Comparison of ENCODE assay signal across 14 cellular contexts in genomic region chr4:8737075-8737474, GRCh38.
"Had no signal": no experiment of that assay in that cellular context is flagged by ENCODE, and none has a peak within 500 bp of the region (broad histone marks: within the 10 kb centered on the region; RNA-seq: fewer than 3 reads in every experiment).

No MANE protein-coding gene starts in this region.

- H3K27me3 ChIP-seq: pancreas, upper lobe of left lung, vagina had no signal

- H3K4me1 ChIP-seq: esophagus squamous epithelium, gastroesophageal sphincter, pancreas, psoas muscle, tibial artery, upper lobe of left lung, vagina had no signal

- H3K27ac ChIP-seq: esophagus squamous epithelium, gastroesophageal sphincter, pancreas, psoas muscle, tibial artery, upper lobe of left lung, vagina had no signal

- ATAC-seq: gastroesophageal sphincter; mucosa of descending colon; naive thymus-derived CD8-positive, alpha-beta T cell; pancreas; psoas muscle; stimulated activated naive CD8-positive, alpha-beta T cell treated with anti-CD3 and anti-CD28 coated beads, Interleukin-15, Interleukin-2, amounts not matched to agents 100 U/mL and 50 U/mL, for 24 hours had no signal

- H3K9me3 ChIP-seq: esophagus squamous epithelium, mucosa of descending colon, pancreas, upper lobe of left lung, vagina had no signal

- H3K27ac Mint-ChIP-seq: naive thymus-derived CD8-positive, alpha-beta T cell had no signal

- DNase-seq: effector memory CD4-positive, alpha-beta T cell; esophagus squamous epithelium; foreskin fibroblast; mucosa of descending colon; naive thymus-derived CD8-positive, alpha-beta T cell; pancreas; small intestine; stimulated activated CD4-positive, alpha-beta T cell treated with anti-CD3 and anti-CD28 coated beads, Interleukin-2, amount 100 ng/mL, for 48 hours; stimulated activated naive CD8-positive, alpha-beta T cell treated with anti-CD3 and anti-CD28 coated beads, Interleukin-15, Interleukin-2, amounts not matched to agents 100 U/mL and 50 U/mL, for 24 hours; tibial artery had no signal

- H3K36me3 ChIP-seq: esophagus squamous epithelium, gastroesophageal sphincter, pancreas, tibial artery, upper lobe of left lung, vagina had no signal

- H3K4me3 Mint-ChIP-seq: naive thymus-derived CD8-positive, alpha-beta T cell had no signal

- H3K4me3 ChIP-seq: esophagus squamous epithelium, gastroesophageal sphincter, mucosa of descending colon, pancreas, psoas muscle, tibial artery, upper lobe of left lung, vagina had no signal
